In the genomic region with DNA sequence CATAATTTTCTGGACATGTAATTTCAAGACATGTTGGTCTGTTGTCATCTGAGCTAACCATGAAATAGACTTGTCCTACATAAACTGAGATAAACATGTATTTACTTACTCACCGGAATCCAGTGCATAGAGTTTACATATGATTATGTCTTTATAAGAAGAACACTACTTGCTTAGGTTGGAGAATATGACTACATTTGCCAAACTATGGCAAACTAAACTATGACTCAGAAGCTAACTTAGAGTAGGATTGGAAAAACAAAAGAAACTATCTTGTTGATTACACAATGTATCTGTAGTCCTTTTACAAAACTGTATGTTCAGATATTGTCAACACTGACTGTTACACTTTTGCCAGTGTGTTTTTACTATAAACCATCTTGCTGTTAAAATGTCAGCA, we compare ENCODE assay signal across 18 cellular contexts.
A peak's percentile ranks its signal among the peaks of the same experiment; 100 is the strongest.
DNase-seq lines count a peak whose midpoint lies in the region; ATAC-seq and TF ChIP-seq lines count a peak whose summit lies in the region.
"Had no signal": no experiment of that assay in that cellular context is flagged by ENCODE, and none has a peak within 500 bp of the region (broad histone marks: within the 10 kb centered on the region; RNA-seq: fewer than 3 reads in every experiment).

No MANE protein-coding gene starts in this region.

- CTCF ChIA-PET in GM10248 (lab: Yijun Ruan, JAX): interaction anchor here (1.5 to 2.0 kb wide), 2 partner anchors 28 to 505 kb away, joined by 3 to 6 read pairs; no protein-coding TSS in a partner anchor

- DNase-seq in A172 (ENCODE audit: low spot score): peak; percentile 28
- DNase-seq in GM04503 (ENCODE audit: low read depth): peak; percentile 21
- peak; percentile 86 for DNase-seq in fibroblast of peridontal ligament (ENCODE audit: extremely low read depth)
- no peak for DNase-seq in NCI-H2081 treated with DMSO at 0.1 percent for 48 hours (lab: John Stamatoyannopoulos, UW)
- no peak for DNase-seq in GM10248 (ENCODE audit: extremely low spot score)
- DNase-seq: activated CD4-positive, alpha-beta T cell treated with anti-CD3 and anti-CD28 coated beads for 4 hours; anterior cingulate cortex; BE2C; DMS53; left cardiac atrium; NCI-H1417 treated with DMSO at 0.1 percent for 48 hours; NCI-H510A; thyroid gland had no signal

- no peaks in the 10 kb centered on the region for H3K4me1 Mint-ChIP-seq in activated T-helper 17 cell treated with anti-CD3 and anti-CD28 coated beads, Interleukin-2, amount 50 U/mL, for 72 hours

- ATAC-seq in activated T-helper 17 cell treated with anti-CD3 and anti-CD28 coated beads, Interleukin-2, amount 50 U/mL, for 72 hours (replicated peaks): peak; percentile 87
- ATAC-seq in GM18909 (IDR thresholded peaks at IDR 0.05; ENCODE audit: poor library complexity, unreplicated experiment) (no peak), GM18511 (IDR thresholded peaks at IDR 0.05; ENCODE audit: unreplicated experiment) (no peak)
- ATAC-seq: GM12878, left cardiac atrium had no signal

- H3K9me3 Mint-ChIP-seq in activated T-helper 17 cell treated with anti-CD3 and anti-CD28 coated beads, Interleukin-2, amount 50 U/mL, for 72 hours: no peaks in the 10 kb centered on the region
- H3K9me3 Mint-ChIP-seq: T-helper 1 cell treated with Interleukin-12 subunit alpha and Interleukin-12 subunit beta and Interleukin-4 antibody, amounts not matched to agents 30 μg/mL and 1 μg/mL, for 36 hours had no signal

- no peak for TF ChIP-seq CTCF in GM10248 (IDR thresholded peaks at IDR 0.05; ENCODE audit: control extremely low read depth, extremely low read depth, low read depth, missing control alignments)

- POLR2A ChIA-PET in GM10248 (lab: Yijun Ruan, JAX): no interaction called here

- peaks cover 4% of the 10 kb centered on the region for H3K27me3 Mint-ChIP-seq in activated T-helper 17 cell treated with anti-CD3 and anti-CD28 coated beads, Interleukin-2, amount 50 U/mL, for 72 hours

- H3K36me3 Mint-ChIP-seq in activated T-helper 17 cell treated with anti-CD3 and anti-CD28 coated beads, Interleukin-2, amount 50 U/mL, for 72 hours (ENCODE audit: low read depth): no peaks in the 10 kb centered on the region

- H3K27ac Mint-ChIP-seq in activated T-helper 17 cell treated with anti-CD3 and anti-CD28 coated beads, Interleukin-2, amount 50 U/mL, for 72 hours: no peak overlapping the region
- H3K27ac Mint-ChIP-seq: T-helper 1 cell treated with Interleukin-12 subunit alpha and Interleukin-12 subunit beta and Interleukin-4 antibody, amounts not matched to agents 30 μg/mL and 1 μg/mL, for 36 hours had no signal

- H3K4me3 Mint-ChIP-seq in activated T-helper 17 cell treated with anti-CD3 and anti-CD28 coated beads, Interleukin-2, amount 50 U/mL, for 72 hours: no peak overlapping the region
- H3K4me3 Mint-ChIP-seq: T-helper 1 cell treated with Interleukin-12 subunit alpha and Interleukin-12 subunit beta and Interleukin-4 antibody, amounts not matched to agents 30 μg/mL and 1 μg/mL, for 36 hours had no signal

Comparison
In these comparisons a context has a peak if more than half of its experiments do, and no peak if none do; other contexts are left out.
1. DNase-seq: peak in A172 (single experiment), GM04503 (single experiment) and fibroblast of peridontal ligament (single experiment); none in NCI-H2081 treated with DMSO at 0.1 percent for 48 hours (single experiment) and GM10248 (single experiment).